19 cellular contexts compared by ENCODE assay signal in the genomic region with DNA sequence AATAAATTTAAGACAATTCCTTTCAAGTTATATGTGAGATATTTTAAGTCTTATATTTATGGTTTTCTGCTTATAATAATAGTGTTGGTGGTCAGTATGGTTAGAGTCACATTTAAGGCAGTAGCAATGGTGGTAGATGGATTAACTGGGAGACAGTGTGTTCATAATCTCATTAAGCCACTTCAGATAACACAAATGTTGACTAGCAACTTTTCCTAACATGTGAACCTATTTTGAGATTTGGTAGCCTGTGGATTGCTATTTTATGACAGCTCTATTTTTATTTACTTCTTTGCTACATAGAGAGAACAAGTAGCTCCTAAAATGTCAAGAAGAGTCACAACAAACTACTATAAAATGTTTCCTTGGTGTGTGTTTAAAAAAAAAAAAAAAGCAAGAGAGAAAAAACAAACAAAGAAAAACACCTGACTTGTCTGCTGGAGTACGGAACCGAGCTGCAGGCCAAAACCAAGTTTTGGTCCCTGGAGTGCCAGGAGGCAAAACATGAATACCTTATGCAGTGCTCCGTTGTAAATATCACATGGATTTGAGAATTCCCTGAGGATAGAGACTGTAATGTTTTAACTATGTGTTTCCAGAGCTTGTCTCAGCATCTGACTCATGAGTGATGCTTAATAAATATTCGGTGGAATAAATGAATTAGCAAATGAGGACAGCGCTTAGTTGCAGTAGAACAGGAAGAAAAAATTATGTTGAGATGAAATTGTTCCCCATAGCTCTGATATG.
A peak's percentile ranks its signal among the peaks of the same experiment; 100 is the strongest.
DNase-seq lines count a peak whose midpoint lies in the region; ATAC-seq, FAIRE-seq and TF ChIP-seq lines count a peak whose summit lies in the region.
"Had no signal": no experiment of that assay in that cellular context is flagged by ENCODE, and none has a peak within 500 bp of the region (broad histone marks: within the 10 kb centered on the region; RNA-seq: fewer than 3 reads in every experiment).

No MANE protein-coding gene starts in this region.

- no peak overlapping the region for H2BK5ac ChIP-seq in IMR-90 (ENCODE audit: low read depth, low read length, poor library complexity, severe bottlenecking)

- no peaks in the 10 kb centered on the region for H3K4me1 ChIP-seq in IMR-90 (ENCODE audit: control insufficient read depth, insufficient read depth, low read length)
- H3K4me1 ChIP-seq in tibial nerve, result no peaks in the 10 kb centered on the region
- H3K4me1 ChIP-seq in endodermal cell (ENCODE audit: control insufficient read depth, insufficient read depth, low read length), result no peaks in the 10 kb centered on the region
- H3K4me1 ChIP-seq: SJSA1 had no signal

- H2BK120ac ChIP-seq in IMR-90 (ENCODE audit: low read depth, low read length), result no peak overlapping the region

- no peak overlapping the region for H2AK5ac ChIP-seq in IMR-90 (ENCODE audit: low read depth, low read length)

- no peak overlapping the region for H3K56ac ChIP-seq in IMR-90 (ENCODE audit: extremely low read depth, insufficient read depth, low read length)

- no peak overlapping the region for H2AK9ac ChIP-seq in IMR-90 (replicated peaks; ENCODE audit: low read depth, low read length, poor library complexity)

- 60% methylated on average over 2 of the region's 5 CpGs; no CpG with 5 or more reads in 1 of the 2 experiments for WGBS in IMR-90 (ENCODE audit: extremely low coverage in 2 of 2, insufficient read length in 1 of 2), 2 experiments
- WGBS in tibial nerve, 2 donors, result 52 to 57% methylated on average over 5 of the region's 5 CpGs
- WGBS in endodermal cell (ENCODE audit: insufficient coverage in 1 of 2, insufficient read length in 1 of 2), 2 experiments, result 92% methylated on average over 5 of the region's 5 CpGs; no CpG with 5 or more reads in 1 of the 2 experiments

- no peak overlapping the region for H3K4me3 Mint-ChIP-seq in endodermal cell
- H3K4me3 Mint-ChIP-seq: H9 had no signal

- POLR2A ChIA-PET in IMR-90 (lab: Charles Lee; ENCODE audit: unreplicated experiment), result no interaction called here

- H3K9me3 ChIP-seq in IMR-90 (ENCODE audit: control insufficient read depth, insufficient read depth, low read length) (no peaks in the 10 kb centered on the region), tibial nerve (no peaks in the 10 kb centered on the region), endodermal cell (ENCODE audit: control insufficient read depth, low read length) (no peaks in the 10 kb centered on the region)
- H3K9me3 ChIP-seq: SJSA1 had no signal

- no peak overlapping the region for H3K23ac ChIP-seq in IMR-90 (ENCODE audit: low read depth, low read length)

- H4K5ac ChIP-seq in IMR-90 (ENCODE audit: low read depth, low read length), result no peak overlapping the region

- intact Hi-C loops in IMR-90 (cut with micrococcal nuclease) (loop anchor here (5.0 kb wide), 1 partner anchor 451 kb away; no protein-coding TSS in a partner anchor), sciatic nerve (cut with DNase I) (no loop called here)

- H3K9ac ChIP-seq in IMR-90 (ENCODE audit: low read depth, low read length), result no peak overlapping the region
- H3K9ac ChIP-seq in endodermal cell (ENCODE audit: extremely low read depth, low read length, poor library complexity, severe bottlenecking), result no peak overlapping the region

- no peak overlapping the region for H4K91ac ChIP-seq in IMR-90 (ENCODE audit: insufficient read depth, low read depth, low read length)

- H3K27me3 ChIP-seq in IMR-90 (ENCODE audit: control insufficient read depth, insufficient read depth, low read length), result no peaks in the 10 kb centered on the region
- no peaks in the 10 kb centered on the region for H3K27me3 ChIP-seq in tibial nerve
- no peaks in the 10 kb centered on the region for H3K27me3 ChIP-seq in endodermal cell (ENCODE audit: control insufficient read depth, insufficient read depth, low read length, poor library complexity, severe bottlenecking)
- H3K27me3 ChIP-seq: SJSA1 had no signal

- H3K4me2 ChIP-seq in IMR-90 (ENCODE audit: low read depth, low read length), result no peak overlapping the region

- no peak overlapping the region for H2AFZ ChIP-seq in IMR-90 (replicated peaks; ENCODE audit: low read length, poor library complexity)

- no peak overlapping the region for H2BK15ac ChIP-seq in IMR-90 (ENCODE audit: low read depth, low read length)

- dilution Hi-C loops in IMR-90 (cut with HindIII; ENCODE audit: low sequenced_read_pairs, unreplicated experiment), result no loop called here

- no peak for TF ChIP-seq EP300 in tibial nerve (IDR thresholded peaks at IDR 0.05)

- TF ChIP-seq POLR2A in IMR-90 (IDR thresholded peaks at IDR 0.05; ENCODE audit: low read depth, low read length), result no peak
- no peak for TF ChIP-seq POLR2A in tibial nerve (IDR thresholded peaks at IDR 0.05)

- H3K27me3 Mint-ChIP-seq in endodermal cell (ENCODE audit: insufficient read depth), result no peaks in the 10 kb centered on the region

- CTCF ChIA-PET in IMR-90 (lab: Yijun Ruan, JAX), result no interaction called here

- FAIRE-seq in D721Med (lab: Jason Lieb, UNC), result peak; percentile 41
- FAIRE-seq: K562 had no signal

- peaks cover 2% of the 10 kb centered on the region for H3K9me3 Mint-ChIP-seq in endodermal cell

- DNase-seq in D721Med (ENCODE audit: insufficient read length, low spot score) (no peak), IMR-90 (peak; percentile 31), choroid plexus epithelial cell (ENCODE audit: low read depth) (peak; percentile 7), hepatic stellate cell (ENCODE audit: low spot score) (peak; percentile 16), tibial nerve (ENCODE audit: low spot score in 2 of 2) (no peak), endodermal cell (no peak), sciatic nerve (ENCODE audit: low spot score) (no peak)
- DNase-seq: ACHN, Calu3, DMS79, H9, NCI-H1436, NCI-H2029, NCI-H226, NCI-H69, SW 1271 had no signal

- no peak for TF ChIP-seq RAD21 in IMR-90 (IDR thresholded peaks at IDR 0.05; ENCODE audit: low read length)

- peaks cover 6% of the 10 kb centered on the region for H3K4me1 Mint-ChIP-seq in endodermal cell
- H3K4me1 Mint-ChIP-seq: H9 had no signal

- H3K36me3 Mint-ChIP-seq in endodermal cell (ENCODE audit: low read depth), result no peaks in the 10 kb centered on the region

- H3K14ac ChIP-seq in IMR-90 (replicated peaks; ENCODE audit: low read depth, low read length), result no peak overlapping the region

- H3K36me3 ChIP-seq in IMR-90 (ENCODE audit: control insufficient read depth, insufficient read depth, low read length), result no peaks in the 10 kb centered on the region
- H3K36me3 ChIP-seq in tibial nerve, result no peaks in the 10 kb centered on the region
- no peaks in the 10 kb centered on the region for H3K36me3 ChIP-seq in endodermal cell (ENCODE audit: control insufficient read depth, insufficient read depth, low read length)
- H3K36me3 ChIP-seq: SJSA1 had no signal

- no peak overlapping the region for H3K27ac Mint-ChIP-seq in endodermal cell

- H4K8ac ChIP-seq in IMR-90 (ENCODE audit: low read depth in 2 of 2, low read length in 2 of 2), result no peak overlapping the region

- TF ChIP-seq CTCF in D721Med (IDR thresholded peaks at IDR 0.05; ENCODE audit: insufficient read depth, missing control alignments), result no peak
- TF ChIP-seq CTCF in IMR-90 (conservative IDR thresholded peaks at IDR 0.05; ENCODE audit: low read depth, low read length), result no peak
- no peak for TF ChIP-seq CTCF in choroid plexus epithelial cell (conservative IDR thresholded peaks at IDR 0.05; ENCODE audit: low read depth, low read length)
- TF ChIP-seq CTCF in tibial nerve (IDR thresholded peaks at IDR 0.05), result no peak
- TF ChIP-seq CTCF in endodermal cell (conservative IDR thresholded peaks at IDR 0.05), result no peak

- H2BK20ac ChIP-seq in IMR-90 (ENCODE audit: low read depth, low read length), result no peak overlapping the region

- H3K4ac ChIP-seq in IMR-90 (ENCODE audit: low read depth, low read length), result no peak overlapping the region

- H3K18ac ChIP-seq in IMR-90 (ENCODE audit: low read depth, low read length), result no peak overlapping the region

- H3K27ac ChIP-seq in IMR-90 (ENCODE audit: insufficient read depth, low read length), result no peak overlapping the region
- no peak overlapping the region for H3K27ac ChIP-seq in tibial nerve
- no peak overlapping the region for H3K27ac ChIP-seq in endodermal cell (ENCODE audit: low read depth, low read length)
- H3K27ac ChIP-seq: RWPE1, SJSA1 had no signal

- H3K4me3 ChIP-seq in IMR-90 (ENCODE audit: insufficient read depth, low read depth, low read length) (no peak overlapping the region), choroid plexus epithelial cell (ENCODE audit: low read depth, low read length) (no peak overlapping the region), tibial nerve (no peak overlapping the region), endodermal cell (ENCODE audit: low read length) (no peak overlapping the region)
- H3K4me3 ChIP-seq: K562, SJSA1 had no signal

- no peaks in the 10 kb centered on the region for H3K79me1 ChIP-seq in IMR-90 (ENCODE audit: low read depth in 1 of 2, low read length in 2 of 2)

- ATAC-seq in IMR-90 (ENCODE audit: low read depth) (no peak), sciatic nerve (no peak)
- ATAC-seq: K562 had no signal

- in situ Hi-C loops in IMR-90 (cut with MboI; ENCODE audit: low sequenced_read_pairs), result no loop called here

- no TSS peak for BruUV-seq in IMR-90 (replicated peaks; lab: Mats Ljungman, UMichigan)

- H3K9me1 ChIP-seq in IMR-90 (ENCODE audit: insufficient read depth, low read length), result no peaks in the 10 kb centered on the region

- no peaks in the 10 kb centered on the region for H4K20me1 ChIP-seq in IMR-90 (ENCODE audit: insufficient read depth, low read length)

TF ChIP-seq in IMR-90, 13 proteins besides CTCF, POLR2A, EP300 and RAD21 (continues in another document):
- TF ChIP-seq BHLHE40 (IDR thresholded peaks at IDR 0.05; ENCODE audit: low read depth, low read length), result no peak
- TF ChIP-seq CHD1 (IDR thresholded peaks at IDR 0.05; ENCODE audit: low read depth, low read length), result no peak
- no peak for TF ChIP-seq ELK1 (IDR thresholded peaks at IDR 0.05; ENCODE audit: borderline replicate concordance, low read depth, low read length)
- no peak for TF ChIP-seq MAFK (IDR thresholded peaks at IDR 0.05; ENCODE audit: low read depth, low read length)
- no peak for TF ChIP-seq RFX5 (IDR thresholded peaks at IDR 0.05; ENCODE audit: low read depth, low read length)
- no peak for TF ChIP-seq CEBPB (IDR thresholded peaks at IDR 0.05; ENCODE audit: low read depth, low read length)
- TF ChIP-seq MAZ (IDR thresholded peaks at IDR 0.05; ENCODE audit: borderline replicate concordance, low read depth, low read length), result no peak
- no peak for TF ChIP-seq NFE2L2 (IDR thresholded peaks at IDR 0.05; ENCODE audit: low read depth, low read length)
- TF ChIP-seq SMC3 (IDR thresholded peaks at IDR 0.05; ENCODE audit: low read depth, low read length), result no peak

Comparison
In these comparisons a context has a peak if more than half of its experiments do, and no peak if none do; other contexts are left out.
1. DNase-seq: peak in IMR-90 (single experiment), choroid plexus epithelial cell (single experiment) and hepatic stellate cell (single experiment); none in D721Med (single experiment), tibial nerve (0 of 2), endodermal cell (single experiment) and sciatic nerve (single experiment).